In genomic region chr6:154222716-154223115, GRCh38 we compare ENCODE assay signal across 21 cellular contexts.
"Had no signal": no experiment of that assay in that cellular context is flagged by ENCODE, and none has a peak within 500 bp of the region (broad histone marks: within the 10 kb centered on the region; RNA-seq: fewer than 3 reads in every experiment).

No MANE protein-coding gene starts in this region.

- DNase-seq: activated CD4-positive, alpha-beta memory T cell treated with anti-CD3 and anti-CD28 coated beads for 36 hours; activated CD4-positive, alpha-beta T cell treated with anti-CD3 and anti-CD28 coated beads for 4 hours; activated naive CD4-positive, alpha-beta T cell treated with Interleukin-2 at 50 U/mL for 16 hours; activated T-cell treated with anti-CD3 and anti-CD28 coated beads, Interleukin-2, amount 50 U/mL, for 48 hours; anterior cingulate cortex; body of pancreas; effector memory CD4-positive, alpha-beta T cell; gastrocnemius medialis; hippocampal formation; left ventricle myocardium superior; mammary epithelial cell; nephron progenitor cell; right cardiac atrium; testis; trophoblast cell; uterus had no signal

- H3K27ac ChIP-seq: body of pancreas, cardiac muscle cell, esophagus muscularis mucosa, gastrocnemius medialis, parathyroid adenoma, testis, uterus had no signal

- ATAC-seq: body of pancreas, gastrocnemius medialis, left ventricle myocardium superior, right cardiac atrium, WTC11 had no signal

- H3K9me3 Mint-ChIP-seq: activated CD4-positive, alpha-beta memory T cell treated with anti-CD3 and anti-CD28 coated beads for 36 hours; mesothelial cell of epicardium; nephron progenitor cell; WTC11 had no signal

- H3K9ac ChIP-seq: parathyroid adenoma had no signal

- H3K27me3 ChIP-seq: body of pancreas, cardiac muscle cell, esophagus muscularis mucosa, gastrocnemius medialis, testis, uterus had no signal

- H3K4me1 ChIP-seq: body of pancreas, esophagus muscularis mucosa, gastrocnemius medialis, testis, uterus had no signal

- H3K36me3 Mint-ChIP-seq: mesothelial cell of epicardium, WTC11 had no signal

- H3K27ac Mint-ChIP-seq: activated CD4-positive, alpha-beta memory T cell treated with anti-CD3 and anti-CD28 coated beads for 36 hours; mesothelial cell of epicardium; WTC11 had no signal

- H3K4me3 Mint-ChIP-seq: activated CD4-positive, alpha-beta memory T cell treated with anti-CD3 and anti-CD28 coated beads for 36 hours; mesothelial cell of epicardium; nephron progenitor cell; WTC11 had no signal

- H3K4me3 ChIP-seq: body of pancreas, cardiac muscle cell, esophagus muscularis mucosa, gastrocnemius medialis, testis, uterus had no signal

- H3K9me3 ChIP-seq: body of pancreas, esophagus muscularis mucosa, gastrocnemius medialis, testis, uterus had no signal

- H3K27me3 Mint-ChIP-seq: activated CD4-positive, alpha-beta memory T cell treated with anti-CD3 and anti-CD28 coated beads for 36 hours had no signal

- H3K36me3 ChIP-seq: cardiac muscle cell, esophagus muscularis mucosa, gastrocnemius medialis, uterus had no signal
